8 cellular contexts compared by ENCODE assay signal in the genomic region with DNA sequence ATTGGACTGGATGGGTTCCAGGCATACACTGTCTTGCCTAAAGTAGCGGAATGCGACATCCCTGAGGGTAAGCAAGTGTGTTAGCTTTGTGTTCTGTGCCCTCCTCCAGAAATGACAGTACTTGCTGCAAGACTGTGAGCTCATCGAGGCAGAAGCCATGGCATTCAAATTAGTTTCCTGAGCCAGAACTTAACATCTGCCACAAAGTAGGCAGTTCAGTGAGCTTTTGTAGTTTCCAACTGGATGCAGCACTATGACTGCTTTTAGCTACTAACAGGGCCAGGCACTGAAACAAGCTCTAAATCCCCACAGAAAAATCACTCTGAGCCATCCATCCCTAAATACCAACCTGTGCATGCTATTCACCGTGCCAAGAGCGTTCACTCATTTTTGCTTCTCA. TPM values are rescaled to one million over a fixed set of nuclear protein-coding genes. Genes with fewer than 3 reads are reported as not detected.
DNase-seq lines count a peak whose midpoint lies in the region; ATAC-seq, FAIRE-seq and TF ChIP-seq lines count a peak whose summit lies in the region.

No MANE protein-coding gene starts in this region.

- H3K27me3 Mint-ChIP-seq in Caco-2 (ENCODE audit: insufficient read depth, unreplicated experiment) (no peaks in the 10 kb centered on the region), chondrocyte (ENCODE audit: low read depth) (peaks cover 3% of the 10 kb centered on the region), neural progenitor cell (ENCODE audit: insufficient read depth, low read depth) (peaks cover 2% of the 10 kb centered on the region)

- 67 to 75% (median 70%) methylated on average over 5 of the region's 5 CpGs for WGBS in small intestine, 3 donors

- H3F3A ChIP-seq in neural progenitor cell (ENCODE audit: low read depth): no peaks in the 10 kb centered on the region

- H3K27ac Mint-ChIP-seq in Caco-2 (ENCODE audit: unreplicated experiment) (peak overlapping the region; percentile 91), chondrocyte (ENCODE audit: unreplicated experiment) (peak overlapping the region; percentile 83), neural progenitor cell (no peak overlapping the region)

- H3K79me2 ChIP-seq in neural progenitor cell (ENCODE audit: low read depth): peaks cover 37% of the 10 kb centered on the region

- H3K4me1 ChIP-seq in Caco-2 (peaks cover 23% of the 10 kb centered on the region), neural progenitor cell (peaks cover 17% of the 10 kb centered on the region), ascending aorta (peaks cover 0 to 3% of the 10 kb centered on the region in 2 donors), small intestine (ENCODE audit: control insufficient read depth in 2 of 2, insufficient read depth in 1 of 2, low read depth in 1 of 2, low read length in 1 of 2) (peaks cover 5% of the 10 kb centered on the region in 2 donors)

- peaks cover 27% of the 10 kb centered on the region for H3K4me1 Mint-ChIP-seq in Caco-2 (ENCODE audit: low read depth, unreplicated experiment)
- H3K4me1 Mint-ChIP-seq in chondrocyte (ENCODE audit: low read depth): peaks cover 35% of the 10 kb centered on the region
- peaks cover 17% of the 10 kb centered on the region for H3K4me1 Mint-ChIP-seq in neural progenitor cell

- FAIRE-seq in small intestine (lab: Jason Lieb, UNC): no peak

- TF ChIP-seq CTCF in Caco-2 (IDR thresholded peaks at IDR 0.05; ENCODE audit: insufficient read depth in 1 of 2, low read depth in 1 of 2, low read length in 1 of 2, severe bottlenecking in 1 of 2, unreplicated experiment in 1 of 2) (no peak), chondrocyte (IDR thresholded peaks at IDR 0.05) (no peak), neural progenitor cell (IDR thresholded peaks at IDR 0.05) (no peak), ascending aorta (IDR thresholded peaks at IDR 0.05) (no peak)

- H3K27ac ChIP-seq in neural progenitor cell (no peak overlapping the region), ascending aorta (no peak overlapping the region), small intestine (ENCODE audit: low read depth in 1 of 2, low read length in 1 of 2) (no peak overlapping the region)

- DNase-seq in Caco-2 (no peak), NCI-H1694 (lab: John Stamatoyannopoulos, UW) (peak; percentile 64), chondrocyte (ENCODE audit: low spot score) (no peak), neural progenitor cell (ENCODE audit: low spot score) (peak; percentile 12), ascending aorta (ENCODE audit: low spot score in 2 of 2) (no peak), small intestine (no peak)

- H3K36me3 Mint-ChIP-seq in Caco-2 (ENCODE audit: insufficient read depth, unreplicated experiment) (peaks cover 20% of the 10 kb centered on the region), chondrocyte (ENCODE audit: low read depth) (peaks cover 3% of the 10 kb centered on the region), neural progenitor cell (peaks cover 11% of the 10 kb centered on the region)

- H3K9me3 ChIP-seq in Caco-2 (no peaks in the 10 kb centered on the region), neural progenitor cell (ENCODE audit: low read depth) (no peaks in the 10 kb centered on the region), ascending aorta (no peaks in the 10 kb centered on the region), small intestine (ENCODE audit: control insufficient read depth, low read depth) (no peaks in the 10 kb centered on the region)

- no peak for ATAC-seq in GM21737 (IDR thresholded peaks at IDR 0.05; ENCODE audit: unreplicated experiment)
- ATAC-seq in GM18498 (IDR thresholded peaks at IDR 0.05; ENCODE audit: unreplicated experiment): no peak

- CTCF ChIA-PET in Caco-2 (lab: Charles Lee): interaction anchor here (1.4 kb wide), 1 partner anchor 206 kb away, joined by 3 read pairs; no protein-coding TSS in a partner anchor

- H3K9me3 Mint-ChIP-seq in Caco-2 (ENCODE audit: unreplicated experiment): no peaks in the 10 kb centered on the region
- no peaks in the 10 kb centered on the region for H3K9me3 Mint-ChIP-seq in chondrocyte (ENCODE audit: low read depth)
- H3K9me3 Mint-ChIP-seq in neural progenitor cell: no peaks in the 10 kb centered on the region

- H3K9ac ChIP-seq in neural progenitor cell: no peak overlapping the region

- intact Hi-C loops in Caco-2 (cut with micrococcal nuclease; ENCODE audit: unreplicated experiment) (no loop called here), ascending aorta (cut with DNase I) (loop anchor here (5.0 to 10.0 kb wide), 2 partner anchors 205 to 1228 kb away; a partner anchor contains a TSS)

- H3K4me2 ChIP-seq in neural progenitor cell: peak overlapping the region; percentile 79

- peak overlapping the region; percentile 82 for H2AFZ ChIP-seq in neural progenitor cell (replicated peaks)

- peak overlapping the region; percentile 92 for H3K4me3 Mint-ChIP-seq in Caco-2 (ENCODE audit: unreplicated experiment)
- peak overlapping the region; percentile 96 for H3K4me3 Mint-ChIP-seq in chondrocyte (ENCODE audit: unreplicated experiment)
- H3K4me3 Mint-ChIP-seq in neural progenitor cell: peak overlapping the region; percentile 94

- peaks cover 36% of the 10 kb centered on the region for H4K20me1 ChIP-seq in neural progenitor cell (ENCODE audit: low read depth)

- H3K27me3 ChIP-seq in Caco-2 (replicated peaks; ENCODE audit: control insufficient read depth, insufficient read depth, low read length) (no peaks in the 10 kb centered on the region), neural progenitor cell (no peaks in the 10 kb centered on the region), ascending aorta (no peaks in the 10 kb centered on the region), small intestine (ENCODE audit: control insufficient read depth in 2 of 2, insufficient read depth in 2 of 2, low read length in 2 of 2) (no peaks in the 10 kb centered on the region)

- POLR2A ChIA-PET in Caco-2 (lab: Charles Lee): interaction anchor here (0.6 kb wide), 1 partner anchor 57 kb away, joined by 6 read pairs; no protein-coding TSS in a partner anchor

- BruUV-seq in Caco-2 (replicated peaks; lab: Mats Ljungman, UMichigan): TSS peak; percentile 87

- H3K36me3 ChIP-seq in Caco-2 (ENCODE audit: control insufficient read depth, insufficient read depth, low read length) (no peaks in the 10 kb centered on the region), neural progenitor cell (no peaks in the 10 kb centered on the region), ascending aorta (no peaks in the 10 kb centered on the region), small intestine (ENCODE audit: control insufficient read depth in 2 of 2, insufficient read depth in 2 of 2, low read length in 2 of 2) (no peaks in the 10 kb centered on the region)

- peak overlapping the region; percentile 66 for H3K4me3 ChIP-seq in Caco-2 (ENCODE audit: low read depth, low read length)
- H3K4me3 ChIP-seq in neural progenitor cell: peak overlapping the region; percentile 97
- peak overlapping the region in 1 of 2 donors; percentile 92 for H3K4me3 ChIP-seq in ascending aorta
- no peak overlapping the region for H3K4me3 ChIP-seq in small intestine (ENCODE audit: low read depth in 1 of 2, low read length in 2 of 2)

RNA-seq across cellular contexts. Expression of a gene that starts 1.2 kb away (rescaled TPM):
- total RNA-seq in Caco-2 (2022): 91.2 and 96.0 TPM in 2 replicates
- total RNA-seq in chondrocyte: 70.5 to 77.4 TPM (median 74.6 TPM) in 3 replicates
- 75.5 and 139 TPM in 2 replicates for total RNA-seq in neural progenitor cell (ENCODE audit: low replicate concordance)
- total RNA-seq in ascending aorta: 66.0 TPM
- 10 to 100 TPM; 19.7 to 40.9 (median 22.5) TPM for polyA plus RNA-seq in small intestine

Comparison
In these comparisons a context has a peak if more than half of its experiments do, and no peak if none do; other contexts are left out.
1. DNase-seq: peak in NCI-H1694 (single experiment) and neural progenitor cell (single experiment); none in Caco-2 (0 of 2), chondrocyte (single experiment), ascending aorta (0 of 2) and small intestine (single experiment).
2. H3K4me3 ChIP-seq: peak in Caco-2 (single experiment) and neural progenitor cell (single experiment); none in small intestine (0 of 2).
3. Peak in every context shown above with its lines, with median percentiles within 50 percentile points of each other: H3K4me3 Mint-ChIP-seq.